ENCODE assay signal across 8 cellular contexts in the genomic region with DNA sequence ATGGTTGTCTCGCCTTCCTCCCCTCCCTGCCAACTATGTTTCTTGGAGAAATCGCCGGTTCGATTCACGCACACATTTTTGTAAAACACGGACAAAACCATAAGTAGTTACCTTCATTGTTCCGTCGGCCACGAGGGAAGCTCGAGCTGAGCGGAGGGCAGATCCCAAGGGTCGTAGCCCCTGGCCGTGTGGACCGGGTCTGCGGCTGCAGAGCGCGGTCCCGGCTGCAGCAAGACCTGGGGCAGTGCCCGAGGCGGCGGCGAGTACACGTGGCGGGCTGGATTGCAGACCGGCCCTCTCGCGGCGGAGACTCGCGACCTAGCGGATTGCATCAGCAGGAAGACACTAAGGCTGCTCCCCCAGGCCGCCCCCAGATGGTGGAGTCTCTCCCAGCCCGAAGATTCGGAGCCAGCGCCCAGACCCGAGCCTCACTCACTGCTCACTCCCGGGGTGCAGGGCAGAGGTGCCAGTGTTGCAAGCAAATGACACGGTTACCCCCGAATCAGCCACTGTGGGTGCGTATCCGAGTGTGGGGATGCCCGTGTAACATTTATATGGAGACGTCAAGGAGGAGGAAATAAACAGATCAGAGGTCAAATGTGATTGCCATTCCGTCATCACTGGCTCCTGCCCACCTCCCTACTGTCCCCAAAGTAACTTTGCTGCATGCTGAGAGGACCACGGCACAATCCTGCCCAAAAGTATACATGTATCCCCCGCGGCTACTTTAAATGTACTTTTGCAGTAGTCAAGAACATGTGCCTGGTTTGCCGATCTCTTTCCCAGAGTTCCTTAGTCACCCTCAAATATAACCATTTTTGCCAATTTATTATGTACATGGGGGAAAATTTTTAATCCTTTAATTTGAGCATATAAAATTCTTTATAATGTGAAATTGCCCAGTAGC.
A peak's percentile ranks its signal among the peaks of the same experiment; 100 is the strongest.
DNase-seq lines count a peak whose midpoint lies in the region; ATAC-seq and TF ChIP-seq lines count a peak whose summit lies in the region.

A gene with protein sequence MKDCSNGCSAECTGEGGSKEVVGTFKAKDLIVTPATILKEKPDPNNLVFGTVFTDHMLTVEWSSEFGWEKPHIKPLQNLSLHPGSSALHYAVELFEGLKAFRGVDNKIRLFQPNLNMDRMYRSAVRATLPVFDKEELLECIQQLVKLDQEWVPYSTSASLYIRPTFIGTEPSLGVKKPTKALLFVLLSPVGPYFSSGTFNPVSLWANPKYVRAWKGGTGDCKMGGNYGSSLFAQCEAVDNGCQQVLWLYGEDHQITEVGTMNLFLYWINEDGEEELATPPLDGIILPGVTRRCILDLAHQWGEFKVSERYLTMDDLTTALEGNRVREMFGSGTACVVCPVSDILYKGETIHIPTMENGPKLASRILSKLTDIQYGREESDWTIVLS (minus strand): TSS at position 286 of the 907 bp plus-strand sequence. CDS start 169 bp downstream, at position 117.

- H3K4me1 ChIP-seq in BLaER1 treated with 17β-estradiol and CSF1 and Interleukin-3, amounts not matched to agents 10 nM and 100 nM = peaks cover 52 to 64% (median 58%) of the 10 kb centered on the region in 10 experiments

- H3K36me3 ChIP-seq in BLaER1 treated with 17β-estradiol and CSF1 and Interleukin-3, amounts not matched to agents 10 nM and 100 nM = peaks cover 5 to 18% (median 15%) of the 10 kb centered on the region in 11 experiments; a peak in 20 of 22 replicates

- H4K20me1 ChIP-seq in BLaER1 treated with 17β-estradiol and CSF1 and Interleukin-3, amounts not matched to agents 10 nM and 100 nM = peaks cover 0 to 22% (median 8%) of the 10 kb centered on the region in 11 experiments; a peak in 7 of 22 replicates

- POLR2A ChIA-PET in RWPE1 (lab: Yijun Ruan, JAX; ENCODE audit: low non-redundant PET) = no interaction called here

- no peaks in the 10 kb centered on the region for H3K36me3 Mint-ChIP-seq in T-helper 2 cell treated with Interferon-gamma antibody and Interleukin-4, amounts not matched to agents 5 μg/mL and 100 μg/mL, for 36 hours (ENCODE audit: low read depth)

- no peaks in the 10 kb centered on the region for H3K9me3 ChIP-seq in BLaER1 treated with 17β-estradiol and CSF1 and Interleukin-3, amounts not matched to agents 10 nM and 100 nM (replicated peaks in 1 of 11)

- peaks cover 52% of the 10 kb centered on the region for H3K27me3 Mint-ChIP-seq in T-helper 2 cell treated with Interferon-gamma antibody and Interleukin-4, amounts not matched to agents 5 μg/mL and 100 μg/mL, for 36 hours (ENCODE audit: low read depth)

- H3K4me3 Mint-ChIP-seq in T-helper 2 cell treated with Interferon-gamma antibody and Interleukin-4, amounts not matched to agents 5 μg/mL and 100 μg/mL, for 36 hours = peak within 1 kb of the TSS; percentile 84

- H3K4me1 Mint-ChIP-seq in T-helper 2 cell treated with Interferon-gamma antibody and Interleukin-4, amounts not matched to agents 5 μg/mL and 100 μg/mL, for 36 hours (ENCODE audit: low read depth) = peaks cover 33% of the 10 kb centered on the region

- CTCF ChIA-PET in RWPE1 (lab: Yijun Ruan, JAX) = interaction anchor here (0.6 kb wide), 3 partner anchors 98 to 1026 kb away, joined by 3 read pairs; no protein-coding TSS in a partner anchor

- H3K4me3 ChIP-seq in BLaER1 treated with 17β-estradiol and CSF1 and Interleukin-3, amounts not matched to agents 10 nM and 100 nM = peak within 1 kb of the TSS; percentile 76 to 87 (median 80)
- H3K4me3 ChIP-seq in coronary artery = peak within 1 kb of the TSS; percentile 87

- no peak for TF ChIP-seq CTCF in coronary artery (IDR thresholded peaks at IDR 0.05)
- TF ChIP-seq CTCF in RWPE1 (conservative IDR thresholded peaks at IDR 0.05; ENCODE audit: low read depth) = no peak

- no peaks in the 10 kb centered on the region for H3K9me3 Mint-ChIP-seq in T-helper 2 cell treated with Interferon-gamma antibody and Interleukin-4, amounts not matched to agents 5 μg/mL and 100 μg/mL, for 36 hours

- DNase-seq in HUDEP-2 (lab: John Stamatoyannopoulos, UW; ENCODE audit: unreplicated experiment in 76 of 76) (peak in 75 of 76 experiments; percentile 17 to 87 (median 72)), coronary artery (ENCODE audit: low spot score) (peak; percentile 80), left kidney (ENCODE audit: low read depth, low spot score) (peak; percentile 83), RWPE1 (ENCODE audit: low spot score) (no peak)
- DNase-seq in T-helper 2 cell treated with Interferon-gamma antibody and Interleukin-4, amounts not matched to agents 5 μg/mL and 100 μg/mL, for 36 hours (ENCODE audit: low spot score) = peak; percentile 37
- DNase-seq in stimulated activated CD4-positive, alpha-beta T cell treated with anti-CD3 and anti-CD28 coated beads, Interleukin-1b, Interleukin-23, amount 100 ng/mL, for 4 hours (ENCODE audit: low read depth in 2 of 2) = peak; percentile 9 to 18

- peak within 1 kb of the TSS; percentile 76 to 93 (median 84) for H3K4me2 ChIP-seq in BLaER1 treated with 17β-estradiol and CSF1 and Interleukin-3, amounts not matched to agents 10 nM and 100 nM

- peak within 1 kb of the TSS; percentile 63 to 96 (median 91) for H3K27ac ChIP-seq in BLaER1 treated with 17β-estradiol and CSF1 and Interleukin-3, amounts not matched to agents 10 nM and 100 nM
- H3K27ac ChIP-seq in coronary artery = peak within 1 kb of the TSS in 1 of 2 donors; percentile 39
- H3K27ac ChIP-seq in RWPE1 = no peak within 1 kb of the TSS

- peak; percentile 45 for ATAC-seq in GM19395 (IDR thresholded peaks at IDR 0.05; ENCODE audit: unreplicated experiment)

- peak within 1 kb of the TSS; percentile 56 for H3K27ac Mint-ChIP-seq in T-helper 2 cell treated with Interferon-gamma antibody and Interleukin-4, amounts not matched to agents 5 μg/mL and 100 μg/mL, for 36 hours

- H3K27me3 ChIP-seq in BLaER1 treated with 17β-estradiol and CSF1 and Interleukin-3, amounts not matched to agents 10 nM and 100 nM = no peaks in the 10 kb centered on the region

- peak within 1 kb of the TSS; percentile 84 to 97 (median 92) for H3K9ac ChIP-seq in BLaER1 treated with 17β-estradiol and CSF1 and Interleukin-3, amounts not matched to agents 10 nM and 100 nM
